In genomic region chr21:41876928-41877652, GRCh38 we compare ENCODE assay signal across 9 cellular contexts. TPM values are rescaled to one million over a fixed set of nuclear protein-coding genes. Genes with fewer than 3 reads are reported as not detected.
DNase-seq lines count a peak whose midpoint lies in the region; ATAC-seq and TF ChIP-seq lines count a peak whose summit lies in the region.
"Had no signal": no experiment of that assay in that cellular context is flagged by ENCODE, and none has a peak within 500 bp of the region (broad histone marks: within the 10 kb centered on the region; RNA-seq: fewer than 3 reads in every experiment).

No MANE protein-coding gene starts in this region.

- peak overlapping the region; percentile 90 for H3K27ac Mint-ChIP-seq in activated CD4-positive, alpha-beta T cell treated with anti-CD3 and anti-CD28 coated beads, Interleukin-2, amount 10 ng/mL, durations not matched to agents 7 days and 5 days
- peak overlapping the region; percentile 62 for H3K27ac Mint-ChIP-seq in T-helper 17 cell

- H3K36me3 ChIP-seq in stomach, result peaks cover 0 to 11% (median 3%) of the 10 kb centered on the region in 4 donors

- no peaks in the 10 kb centered on the region for H3K9me3 Mint-ChIP-seq in activated CD4-positive, alpha-beta T cell treated with anti-CD3 and anti-CD28 coated beads, Interleukin-2, amount 10 ng/mL, durations not matched to agents 7 days and 5 days

- POLR2A ChIA-PET in activated CD4-positive, alpha-beta T cell treated with anti-CD3 and anti-CD28 coated beads, Interleukin-2, amount 10 ng/mL, durations not matched to agents 7 days and 5 days (lab: Charles Lee), result no interaction called here

- no peak for ATAC-seq in T-helper 17 cell
- no peak for ATAC-seq in GM18520 (IDR thresholded peaks at IDR 0.05; ENCODE audit: unreplicated experiment)

- peak overlapping the region; percentile 82 for H3K4me3 Mint-ChIP-seq in activated CD4-positive, alpha-beta T cell treated with anti-CD3 and anti-CD28 coated beads, Interleukin-2, amount 10 ng/mL, durations not matched to agents 7 days and 5 days
- H3K4me3 Mint-ChIP-seq in T-helper 17 cell, result peak overlapping the region; percentile 36

- CTCF ChIA-PET in activated CD4-positive, alpha-beta T cell treated with anti-CD3 and anti-CD28 coated beads, Interleukin-2, amount 10 ng/mL, durations not matched to agents 7 days and 5 days (lab: Charles Lee), result interaction anchor here (0.9 to 1.4 kb wide), 3 partner anchors 9 to 240 kb away, joined by 3 to 4 read pairs (median 4); no protein-coding TSS in a partner anchor

- H3K27me3 ChIP-seq in stomach, result no peaks in the 10 kb centered on the region

- intact Hi-C loops in stomach (cut with DNase I; ENCODE audit: low total_unique reads), result loop anchor here (10.0 kb wide), 1 partner anchor 48 kb away; no protein-coding TSS in a partner anchor

- H3K4me3 ChIP-seq in fibroblast of the aortic adventitia (ENCODE audit: low read depth, low read length), result peak overlapping the region; percentile 41
- H3K4me3 ChIP-seq in stomach, result peak overlapping the region in 2 of 4 donors; percentile 76 to 78

- H3K4me1 Mint-ChIP-seq in activated CD4-positive, alpha-beta T cell treated with anti-CD3 and anti-CD28 coated beads, Interleukin-2, amount 10 ng/mL, durations not matched to agents 7 days and 5 days, result peaks cover 23% of the 10 kb centered on the region
- H3K4me1 Mint-ChIP-seq in T-helper 17 cell, result peaks cover 27% of the 10 kb centered on the region

- no peaks in the 10 kb centered on the region for H3K9me3 ChIP-seq in T-helper 17 cell (ENCODE audit: control insufficient read depth, low read length, poor library complexity, severe bottlenecking)
- no peaks in the 10 kb centered on the region for H3K9me3 ChIP-seq in stomach

- peaks cover 0 to 32% (median 21%) of the 10 kb centered on the region in 4 donors for H3K4me1 ChIP-seq in stomach

- no peaks in the 10 kb centered on the region for H3K27me3 Mint-ChIP-seq in activated CD4-positive, alpha-beta T cell treated with anti-CD3 and anti-CD28 coated beads, Interleukin-2, amount 10 ng/mL, durations not matched to agents 7 days and 5 days
- H3K27me3 Mint-ChIP-seq in T-helper 17 cell, result no peaks in the 10 kb centered on the region

- H3K27ac ChIP-seq in temporal lobe (ENCODE audit: low read depth, low read length) (peak overlapping the region; percentile 21), stomach (peak overlapping the region in 1 of 5 donors; percentile 77)

- no peaks in the 10 kb centered on the region for H3K36me3 Mint-ChIP-seq in activated CD4-positive, alpha-beta T cell treated with anti-CD3 and anti-CD28 coated beads, Interleukin-2, amount 10 ng/mL, durations not matched to agents 7 days and 5 days (ENCODE audit: low read depth)
- H3K36me3 Mint-ChIP-seq in T-helper 17 cell (ENCODE audit: low read depth), result no peaks in the 10 kb centered on the region

- TF ChIP-seq CTCF in fibroblast of the aortic adventitia (IDR thresholded peaks at IDR 0.05; ENCODE audit: insufficient read depth, low read length), result no peak
- no peak for TF ChIP-seq CTCF in stomach (IDR thresholded peaks at IDR 0.05)

- no peak for TF ChIP-seq EP300 in stomach (IDR thresholded peaks at IDR 0.05)

- 85 to 93% (median 90%) methylated on average over 11 of the region's 11 CpGs for WGBS in stomach, 5 donors

- DNase-seq in activated CD4-positive, alpha-beta T cell treated with anti-CD3 and anti-CD28 coated beads, Interleukin-2, amount 10 ng/mL, durations not matched to agents 7 days and 5 days, result no peak
- no peak for DNase-seq in activated CD4-positive, alpha-beta T cell treated with anti-CD3 and anti-CD28 coated beads, Interleukin-2, amount 50 U/mL, for 4 hours
- DNase-seq in T-helper 17 cell, result no peak
- no peak for DNase-seq in fibroblast of the aortic adventitia (ENCODE audit: low read depth)
- no peak for DNase-seq in stomach
- DNase-seq in SKM-1 treated with dmso at 0.1 percent for 144 hours (lab: John Stamatoyannopoulos, UW; ENCODE audit: unreplicated experiment), result no peak
- DNase-seq: left ventricle myocardium superior had no signal

- no peak for TF ChIP-seq POLR2A in stomach (IDR thresholded peaks at IDR 0.05)

RNA-seq across cellular contexts. Expression of gene PRDM15, which starts 2.1 kb away (rescaled TPM):
- total RNA-seq in activated CD4-positive, alpha-beta T cell treated with anti-CD3 and anti-CD28 coated beads, Interleukin-2, amount 10 ng/mL, durations not matched to agents 7 days and 5 days, result 10 to 100 TPM in 1 of 2 experiments, 1 to 10 TPM in 1; 10.0 to 10.3 TPM
- total RNA-seq in T-helper 17 cell, result 10 to 100 TPM; 11.0 to 13.4 TPM
- total RNA-seq in fibroblast of the aortic adventitia (ENCODE audit: low replicate concordance), result 1.8 and 4.7 TPM in 2 replicates
- total RNA-seq in temporal lobe, result 5.7 TPM
- 10 to 100 TPM in 2 of 5 donors, 1 to 10 TPM in 3; 2.6 to 44.6 (median 10.0) TPM for total RNA-seq in stomach
- 1 to 10 TPM in 2 of 3 donors, under 1 TPM in 1; 0.92 to 2.6 (median 1.4) TPM for polyA plus RNA-seq in stomach
